1 cellular context compared by ENCODE assay signal in genomic region chr17:59853919-59854729, GRCh38.
TF ChIP-seq lines count a peak whose summit lies in the region.
"Not testable (repeated sequence)": the region's sequence is repeated elsewhere in the genome, so short reads cannot be mapped to it uniquely, and the experiment has no call there.

No MANE protein-coding gene starts in this region.

TF ChIP-seq in HepG2, 621 proteins besides CTCF, POLR2A, EP300 and RAD21 (continued from another document and continues in another):
- TF ChIP-seq ELF1 (CRISPR knock-in tag; IDR thresholded peaks at IDR 0.05) (0 out of 2 replicates have a peak, but pooled peaks have one; percentile 28), GATAD2A (CRISPR knock-in tag; IDR thresholded peaks at IDR 0.05) (peak; percentile 97), KDM3A (CRISPR knock-in tag; IDR thresholded peaks at IDR 0.05; ENCODE audit: low read depth) (peak; percentile 17; the same call in 1 of the 2 replicates), SMC3 (IDR thresholded peaks at IDR 0.05; ENCODE audit: low read length) (peak; percentile 14; the same call in 1 of the 2 replicates), PITX1 (CRISPR knock-in tag; IDR thresholded peaks at IDR 0.05) (0 out of 2 replicates have a peak, but pooled peaks have one; percentile 17), RELA (CRISPR knock-in tag; IDR thresholded peaks at IDR 0.05) (0 out of 2 replicates have a peak, but pooled peaks have one; percentile 35), ZNF788 (CRISPR knock-in tag; IDR thresholded peaks at IDR 0.05; ENCODE audit: borderline replicate concordance) (peak; percentile 49; the same call in 1 of the 2 replicates), CEBPB (IDR thresholded peaks at IDR 0.05; ENCODE audit: borderline replicate concordance, low read depth, low read length) (peak; percentile 86), RFXAP (CRISPR knock-in tag; IDR thresholded peaks at IDR 0.05; ENCODE audit: borderline replicate concordance) (0 out of 2 replicates have a peak, but pooled peaks have one; percentile 31), ZNF580 (CRISPR knock-in tag; IDR thresholded peaks at IDR 0.05; ENCODE audit: borderline replicate concordance, low read depth) (peak; percentile 23; the same call in 1 of the 2 replicates), ZBTB25 (CRISPR knock-in tag; IDR thresholded peaks at IDR 0.05) (peak; percentile 48; the same call in 1 of the 2 replicates), BORCS8-MEF2B (CRISPR knock-in tag; IDR thresholded peaks at IDR 0.05) (peak; percentile 26; the same call in 1 of the 2 replicates), STAT5B (CRISPR knock-in tag; IDR thresholded peaks at IDR 0.05) (peak; percentile 76; the same call in 1 of the 2 replicates), ZHX1 (CRISPR knock-in tag; IDR thresholded peaks at IDR 0.05; ENCODE audit: low read depth) (0 out of 2 replicates have a peak, but pooled peaks have one; percentile 24), ZNF263 (CRISPR knock-in tag; IDR thresholded peaks at IDR 0.05) (peak; percentile 84), TEAD3 (CRISPR knock-in tag; optimal IDR thresholded peaks at IDR 0.05; ENCODE audit: borderline replicate concordance) (peak; percentile 81), FOSL2 (CRISPR knock-in tag; IDR thresholded peaks at IDR 0.05) (peak; percentile 87), KLF11 (CRISPR knock-in tag; IDR thresholded peaks at IDR 0.05) (peak; percentile 16; the same call in 1 of the 2 replicates), HNF4A (CRISPR knock-in tag; IDR thresholded peaks at IDR 0.05) (peak; percentile 80), ARID5B (CRISPR knock-in tag; IDR thresholded peaks at IDR 0.05) (peak; percentile 96), ZNF772 (CRISPR knock-in tag; IDR thresholded peaks at IDR 0.05) (peak; percentile 59; the same call in 1 of the 2 replicates), NR2F2 (IDR thresholded peaks at IDR 0.05; ENCODE audit: borderline replicate concordance, low read depth) (peak; percentile 50; the same call in 1 of the 2 replicates), ZNF850 (CRISPR knock-in tag; conservative IDR thresholded peaks at IDR 0.05) (0 out of 2 replicates have a peak, but pooled peaks have one; percentile 18), SSRP1 (CRISPR knock-in tag; IDR thresholded peaks at IDR 0.05) (0 out of 2 replicates have a peak, but pooled peaks have one; percentile 56), KLF6 (CRISPR knock-in tag; IDR thresholded peaks at IDR 0.05) (0 out of 2 replicates have a peak, but pooled peaks have one; percentile 55), FOXK1 (CRISPR knock-in tag; IDR thresholded peaks at IDR 0.05; ENCODE audit: borderline replicate concordance, low read depth) (peak; percentile 87), THRA (CRISPR knock-in tag; IDR thresholded peaks at IDR 0.05; ENCODE audit: borderline replicate concordance) (peak; percentile 99), ZBTB3 (CRISPR knock-in tag; IDR thresholded peaks at IDR 0.05; ENCODE audit: borderline replicate concordance, low read depth) (peak; percentile 26; the same call in 1 of the 2 replicates), ZNF3 (CRISPR knock-in tag; IDR thresholded peaks at IDR 0.05) (0 out of 2 replicates have a peak, but pooled peaks have one; percentile 15), SALL1 (CRISPR knock-in tag; IDR thresholded peaks at IDR 0.05) (peak; percentile 98), TFE3 (CRISPR knock-in tag; IDR thresholded peaks at IDR 0.05) (peak; percentile 50; the same call in 1 of the 2 replicates), KMT2B (CRISPR knock-in tag; IDR thresholded peaks at IDR 0.05) (peak; percentile 46; the same call in 1 of the 2 replicates), FOXA3 (CRISPR knock-in tag; IDR thresholded peaks at IDR 0.05) (peak; percentile 69; the same call in 1 of the 2 replicates), GATAD1 (CRISPR knock-in tag; IDR thresholded peaks at IDR 0.05) (peak; percentile 50), ZBTB37 (CRISPR knock-in tag; IDR thresholded peaks at IDR 0.05) (peak; percentile 38; the same call in 1 of the 2 replicates), DPF2 (CRISPR knock-in tag; IDR thresholded peaks at IDR 0.05; ENCODE audit: borderline replicate concordance, low read depth) (peak; percentile 29; the same call in 1 of the 2 replicates), MED13 (CRISPR knock-in tag; IDR thresholded peaks at IDR 0.05) (peak; percentile 52; the same call in 1 of the 2 replicates), MLX (CRISPR knock-in tag; IDR thresholded peaks at IDR 0.05) (0 out of 2 replicates have a peak, but pooled peaks have one; percentile 53), ZNF12 (CRISPR knock-in tag; IDR thresholded peaks at IDR 0.05) (0 out of 2 replicates have a peak, but pooled peaks have one; percentile 21), ZBTB10 (CRISPR knock-in tag; IDR thresholded peaks at IDR 0.05; ENCODE audit: borderline replicate concordance) (0 out of 2 replicates have a peak, but pooled peaks have one; percentile 36), CREM (IDR thresholded peaks at IDR 0.05) (peak; percentile 31; the same call in 1 of the 2 replicates), HMG20A (CRISPR knock-in tag; IDR thresholded peaks at IDR 0.05; ENCODE audit: borderline replicate concordance) (peak; percentile 77)
- TF ChIP-seq CREM (CRISPR knock-in tag; IDR thresholded peaks at IDR 0.05): not testable (repeated sequence)
